17 cellular contexts compared by ENCODE assay signal in genomic region chr1:29388170-29388569, GRCh38.
"Had no signal": no experiment of that assay in that cellular context is flagged by ENCODE, and none has a peak within 500 bp of the region (broad histone marks: within the 10 kb centered on the region; RNA-seq: fewer than 3 reads in every experiment).

No MANE protein-coding gene starts in this region.

- ATAC-seq: heart left ventricle; mucosa of descending colon; naive thymus-derived CD8-positive, alpha-beta T cell had no signal

- H3K27ac Mint-ChIP-seq: naive thymus-derived CD8-positive, alpha-beta T cell had no signal

- H3K4me1 ChIP-seq: heart left ventricle, right atrium auricular region had no signal

- FAIRE-seq: frontal cortex, small intestine, urothelium cell line had no signal

- H3K9me3 Mint-ChIP-seq: neural crest cell had no signal

- H3K9me3 ChIP-seq: heart left ventricle, mucosa of descending colon, ovary, right atrium auricular region had no signal

- DNase-seq: dermis blood vessel endothelial cell; effector CD4-positive, alpha-beta T cell; heart left ventricle; hippocampal formation; kidney glomerular epithelial cell; mammary epithelial cell; mucosa of descending colon; naive thymus-derived CD8-positive, alpha-beta T cell; ovary; small intestine; stimulated activated CD4-positive, alpha-beta T cell treated with anti-CD3 and anti-CD28 coated beads, Interleukin-12 subunit alpha, Interleukin-12 subunit beta, amount 100 ng/mL, for 4 hours; stimulated activated naive CD4-positive, alpha-beta T cell treated with Interleukin-2 at 50 U/mL for 16 hours; trophoblast cell had no signal

- H3K36me3 ChIP-seq: heart left ventricle, ovary, right atrium auricular region had no signal

- H3K27me3 ChIP-seq: ovary, right atrium auricular region had no signal

- H3K4me3 Mint-ChIP-seq: naive thymus-derived CD8-positive, alpha-beta T cell; neural crest cell had no signal

- H3K4me3 ChIP-seq: heart left ventricle, mucosa of descending colon, ovary, right atrium auricular region had no signal

- H3K4me1 Mint-ChIP-seq: neural crest cell had no signal

- H3K27ac ChIP-seq: heart left ventricle, ovary, right atrium auricular region had no signal
